33 cellular contexts compared by ENCODE assay signal in genomic region chr5:29099585-29099984, GRCh38.
"Had no signal": no experiment of that assay in that cellular context is flagged by ENCODE, and none has a peak within 500 bp of the region (broad histone marks: within the 10 kb centered on the region; RNA-seq: fewer than 3 reads in every experiment).

No MANE protein-coding gene starts in this region.

- H3K4me3 Mint-ChIP-seq: activated CD4-positive, alpha-beta memory T cell treated with anti-CD3 and anti-CD28 coated beads for 36 hours; activated CD4-positive, alpha-beta T cell treated with anti-CD3 and anti-CD28 coated beads for 36 hours; activated CD4-positive, alpha-beta T cell treated with anti-CD3 and anti-CD28 coated beads, Interleukin-2, amount 10 ng/mL, durations not matched to agents 24 days and 14 days; activated CD8-positive, alpha-beta memory T cell treated with anti-CD3 and anti-CD28 coated beads, Interleukin-2, amount 10 ng/mL, durations not matched to agents 7 days and 5 days; activated CD8-positive, alpha-beta T cell treated with anti-CD3 and anti-CD28 coated beads, Interleukin-2, amount 10 ng/mL, durations not matched to agents 7 days and 5 days; activated naive CD4-positive, alpha-beta T cell treated with anti-CD3 and anti-CD28 coated beads for 36 hours; activated naive CD4-positive, alpha-beta T cell treated with anti-CD3 and anti-CD28 coated beads, Interleukin-2, amount 50 U/mL, for 24 hours; activated naive CD8-positive, alpha-beta T cell treated with anti-CD3 and anti-CD28 coated beads for 36 hours; activated naive CD8-positive, alpha-beta T cell treated with anti-CD3 and anti-CD28 coated beads, Interleukin-2, amount 50 U/mL, for 24 hours; activated T-helper 1 cell treated with anti-CD3 and anti-CD28 coated beads, Interleukin-12 subunit alpha, Interleukin-12 subunit beta, Interleukin-2, Interleukin-4 antibody, amounts not matched to agents 30 ng/mL and 10 ng/mL and 1 ng/mL, durations not matched to agents 14 hours and 24 hours and 36 hours; effector memory CD8-positive, alpha-beta T cell had no signal

- H3K27ac Mint-ChIP-seq: activated CD4-positive, alpha-beta memory T cell treated with anti-CD3 and anti-CD28 coated beads for 36 hours; activated CD4-positive, alpha-beta T cell treated with anti-CD3 and anti-CD28 coated beads for 36 hours; activated CD4-positive, alpha-beta T cell treated with anti-CD3 and anti-CD28 coated beads, Interleukin-2, amount 10 ng/mL, durations not matched to agents 24 days and 14 days; activated CD8-positive, alpha-beta memory T cell treated with anti-CD3 and anti-CD28 coated beads, Interleukin-2, amount 10 ng/mL, durations not matched to agents 7 days and 5 days; activated CD8-positive, alpha-beta T cell treated with anti-CD3 and anti-CD28 coated beads, Interleukin-2, amount 10 ng/mL, durations not matched to agents 7 days and 5 days; activated naive CD4-positive, alpha-beta T cell treated with anti-CD3 and anti-CD28 coated beads for 36 hours; activated naive CD4-positive, alpha-beta T cell treated with anti-CD3 and anti-CD28 coated beads, Interleukin-2, amount 50 U/mL, for 24 hours; activated naive CD8-positive, alpha-beta T cell treated with anti-CD3 and anti-CD28 coated beads for 36 hours; activated naive CD8-positive, alpha-beta T cell treated with anti-CD3 and anti-CD28 coated beads, Interleukin-2, amount 50 U/mL, for 24 hours; activated T-helper 1 cell treated with anti-CD3 and anti-CD28 coated beads, Interleukin-12 subunit alpha, Interleukin-12 subunit beta, Interleukin-2, Interleukin-4 antibody, amounts not matched to agents 30 ng/mL and 10 ng/mL and 1 ng/mL, durations not matched to agents 14 hours and 24 hours and 36 hours; activated T-helper 2 cell treated with anti-CD3 and anti-CD28 coated beads, Interferon-gamma antibody, Interleukin-2, Interleukin-4, amounts not matched to agents 10 μg/mL and 5 μg/mL and 100 μg/mL, durations not matched to agents 14 hours and 24 hours and 36 hours; effector memory CD8-positive, alpha-beta T cell had no signal

- H3K4me3 ChIP-seq: adrenal gland, body of pancreas, esophagus muscularis mucosa, gastrocnemius medialis, heart left ventricle had no signal

- H3K4me1 ChIP-seq: adrenal gland, body of pancreas, esophagus muscularis mucosa, foreskin keratinocyte, gastrocnemius medialis, heart left ventricle had no signal

- H3K9me3 ChIP-seq: adrenal gland, body of pancreas, esophagus muscularis mucosa, gastrocnemius medialis had no signal

- H3K27ac ChIP-seq: adrenal gland, body of pancreas, esophagus muscularis mucosa, foreskin keratinocyte, gastrocnemius medialis, heart left ventricle had no signal

- H3K36me3 ChIP-seq: adrenal gland, esophagus muscularis mucosa, gastrocnemius medialis, heart left ventricle had no signal

- ATAC-seq: activated CD4-positive, alpha-beta T cell treated with anti-CD3 and anti-CD28 coated beads for 36 hours; activated CD8-positive, alpha-beta memory T cell treated with anti-CD3 and anti-CD28 coated beads, Interleukin-2, amount 10 ng/mL, durations not matched to agents 7 days and 5 days; activated CD8-positive, alpha-beta T cell treated with anti-CD3 and anti-CD28 coated beads, Interleukin-2, amount 10 ng/mL, durations not matched to agents 7 days and 5 days; activated naive CD8-positive, alpha-beta T cell treated with anti-CD3 and anti-CD28 coated beads, Interleukin-2, amount 50 U/mL, for 24 hours; body of pancreas; effector memory CD8-positive, alpha-beta T cell; foreskin keratinocyte; gastrocnemius medialis; heart left ventricle had no signal

- H3K27me3 Mint-ChIP-seq: activated CD4-positive, alpha-beta memory T cell treated with anti-CD3 and anti-CD28 coated beads for 36 hours; activated CD4-positive, alpha-beta T cell treated with anti-CD3 and anti-CD28 coated beads for 36 hours; activated CD4-positive, alpha-beta T cell treated with anti-CD3 and anti-CD28 coated beads, Interleukin-2, amount 10 ng/mL, durations not matched to agents 24 days and 14 days; activated CD8-positive, alpha-beta memory T cell treated with anti-CD3 and anti-CD28 coated beads, Interleukin-2, amount 10 ng/mL, durations not matched to agents 7 days and 5 days; activated naive CD4-positive, alpha-beta T cell treated with anti-CD3 and anti-CD28 coated beads, Interleukin-2, amount 50 U/mL, for 24 hours; activated naive CD8-positive, alpha-beta T cell treated with anti-CD3 and anti-CD28 coated beads for 36 hours; activated naive CD8-positive, alpha-beta T cell treated with anti-CD3 and anti-CD28 coated beads, Interleukin-2, amount 50 U/mL, for 24 hours; effector memory CD8-positive, alpha-beta T cell had no signal

- DNase-seq: activated CD4-positive, alpha-beta memory T cell treated with anti-CD3 and anti-CD28 coated beads for 36 hours; activated CD4-positive, alpha-beta T cell treated with anti-CD3 and anti-CD28 coated beads for 36 hours; activated CD4-positive, alpha-beta T cell treated with anti-CD3 and anti-CD28 coated beads, Interleukin-2, amount 10 ng/mL, durations not matched to agents 24 days and 14 days; activated CD4-positive, CD25-positive, alpha-beta regulatory T cell; activated CD4-positive, CD25-positive, alpha-beta regulatory T cell treated with anti-CD3 and anti-CD28 coated beads, Interleukin-2, amount 50 U/mL, for 72 hours; activated CD8-positive, alpha-beta memory T cell treated with anti-CD3 and anti-CD28 coated beads, Interleukin-2, amount 10 ng/mL, durations not matched to agents 7 days and 5 days; activated CD8-positive, alpha-beta memory T cell treated with anti-CD3 and anti-CD28 coated beads, Interleukin-2, amount 50 U/mL, for 4 hours; activated CD8-positive, alpha-beta T cell treated with anti-CD3 and anti-CD28 coated beads, Interleukin-2, amount 10 ng/mL, durations not matched to agents 7 days and 5 days; activated effector memory CD4-positive, alpha-beta T cell treated with anti-CD3 and anti-CD28 coated beads, Interleukin-2, amount 50 U/mL, for 16 hours; activated naive CD4-positive, alpha-beta T cell treated with anti-CD3 and anti-CD28 coated beads for 36 hours; activated naive CD8-positive, alpha-beta T cell treated with anti-CD3 and anti-CD28 coated beads for 36 hours; activated naive CD8-positive, alpha-beta T cell treated with anti-CD3 and anti-CD28 coated beads, Interleukin-2, amount 50 U/mL, for 24 hours; activated T-cell treated with anti-CD3 and anti-CD28 coated beads, Interleukin-2, amount 50 U/mL, for 1 hour; activated T-cell treated with anti-CD3 and anti-CD28 coated beads, Interleukin-2, amount 50 U/mL, for 48 hours; adrenal gland; amygdala; aorta; body of pancreas; caudate nucleus; cortex of kidney; dermis blood vessel endothelial cell; effector CD4-positive, alpha-beta T cell; effector memory CD8-positive, alpha-beta T cell; erythroblast; foreskin keratinocyte; gastrocnemius medialis; glutamatergic neuron; heart left ventricle had no signal

- H3K4me1 Mint-ChIP-seq: activated CD4-positive, alpha-beta T cell treated with anti-CD3 and anti-CD28 coated beads for 36 hours; activated CD4-positive, alpha-beta T cell treated with anti-CD3 and anti-CD28 coated beads, Interleukin-2, amount 10 ng/mL, durations not matched to agents 24 days and 14 days; activated CD8-positive, alpha-beta memory T cell treated with anti-CD3 and anti-CD28 coated beads, Interleukin-2, amount 10 ng/mL, durations not matched to agents 7 days and 5 days; activated naive CD4-positive, alpha-beta T cell treated with anti-CD3 and anti-CD28 coated beads, Interleukin-2, amount 50 U/mL, for 24 hours; activated naive CD8-positive, alpha-beta T cell treated with anti-CD3 and anti-CD28 coated beads for 36 hours; activated naive CD8-positive, alpha-beta T cell treated with anti-CD3 and anti-CD28 coated beads, Interleukin-2, amount 50 U/mL, for 24 hours had no signal

- H3K27me3 ChIP-seq: adrenal gland, body of pancreas, esophagus muscularis mucosa, foreskin keratinocyte, gastrocnemius medialis, heart left ventricle had no signal

- FAIRE-seq: colon had no signal

- H3K36me3 Mint-ChIP-seq: activated CD4-positive, alpha-beta memory T cell treated with anti-CD3 and anti-CD28 coated beads for 36 hours; activated CD8-positive, alpha-beta memory T cell treated with anti-CD3 and anti-CD28 coated beads, Interleukin-2, amount 10 ng/mL, durations not matched to agents 7 days and 5 days; activated naive CD4-positive, alpha-beta T cell treated with anti-CD3 and anti-CD28 coated beads, Interleukin-2, amount 50 U/mL, for 24 hours; activated naive CD8-positive, alpha-beta T cell treated with anti-CD3 and anti-CD28 coated beads for 36 hours had no signal
